Comparison of ENCODE assay signal across 26 cellular contexts in the genomic region with DNA sequence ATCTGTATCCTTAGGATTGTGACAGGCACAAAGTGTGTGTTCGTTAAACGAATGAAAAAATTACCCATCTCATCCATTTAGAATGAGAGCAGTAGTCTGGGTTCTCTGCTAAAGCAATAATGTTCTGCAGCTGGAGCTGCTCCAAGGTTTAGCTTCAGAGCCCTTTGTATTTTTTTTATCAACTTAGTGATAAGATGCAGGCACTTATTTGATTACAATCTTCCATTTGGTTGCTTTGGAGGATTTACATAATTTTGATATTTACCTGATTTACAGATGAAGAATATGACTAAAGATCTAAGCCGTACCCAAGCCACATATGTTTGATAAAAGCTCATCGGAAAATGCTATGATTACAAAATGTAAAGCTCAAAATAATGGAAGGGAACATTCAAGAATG.
"Had no signal": no experiment of that assay in that cellular context is flagged by ENCODE, and none has a peak within 500 bp of the region (broad histone marks: within the 10 kb centered on the region; RNA-seq: fewer than 3 reads in every experiment).

No MANE protein-coding gene starts in this region.

- ATAC-seq: activated naive CD4-positive, alpha-beta T cell treated with anti-CD3 and anti-CD28 coated beads, Interleukin-2, amount 50 U/mL, for 72 hours; activated T-cell treated with anti-CD3 and anti-CD28 coated beads, Interleukin-2, amount 50 U/mL, for 72 hours had no signal

- H3K27ac ChIP-seq: ascending aorta, breast epithelium, cardiac muscle cell, colonic mucosa, epithelial cell of prostate had no signal

- H3K36me3 ChIP-seq: ascending aorta, breast epithelium, cardiac muscle cell, colonic mucosa had no signal

- H3K9me3 Mint-ChIP-seq: brain had no signal

- H3K9me3 ChIP-seq: ascending aorta, breast epithelium, colonic mucosa had no signal

- H3K27me3 Mint-ChIP-seq: activated CD4-positive, alpha-beta memory T cell treated with anti-CD3 and anti-CD28 coated beads, Interleukin-2, amount 10 ng/mL, durations not matched to agents 7 days and 5 days; activated CD4-positive, alpha-beta T cell treated with anti-CD3 and anti-CD28 coated beads, Interleukin-2, amount 10 ng/mL, durations not matched to agents 7 days and 5 days; activated naive CD4-positive, alpha-beta T cell treated with anti-CD3 and anti-CD28 coated beads, Interleukin-2, amount 10 ng/mL, durations not matched to agents 7 days and 5 days; activated naive CD8-positive, alpha-beta T cell treated with anti-CD3 and anti-CD28 coated beads, Interleukin-2, amount 10 ng/mL, durations not matched to agents 7 days and 5 days; activated T-cell treated with anti-CD3 and anti-CD28 coated beads, Interleukin-2, amount 50 U/mL, for 24 hours had no signal

- H3K4me3 ChIP-seq: ascending aorta, breast epithelium, cardiac muscle cell, colonic mucosa had no signal

- H3K4me1 Mint-ChIP-seq: activated CD4-positive, alpha-beta memory T cell treated with anti-CD3 and anti-CD28 coated beads, Interleukin-2, amount 10 ng/mL, durations not matched to agents 7 days and 5 days; activated CD4-positive, alpha-beta T cell treated with anti-CD3 and anti-CD28 coated beads, Interleukin-2, amount 10 ng/mL, durations not matched to agents 7 days and 5 days; activated naive CD4-positive, alpha-beta T cell treated with anti-CD3 and anti-CD28 coated beads, Interleukin-2, amount 10 ng/mL, durations not matched to agents 7 days and 5 days; activated naive CD8-positive, alpha-beta T cell treated with anti-CD3 and anti-CD28 coated beads, Interleukin-2, amount 10 ng/mL, durations not matched to agents 7 days and 5 days; brain had no signal

- H3K27me3 ChIP-seq: ascending aorta, breast epithelium, cardiac muscle cell, colonic mucosa had no signal

- DNase-seq: activated CD4-positive, alpha-beta memory T cell treated with anti-CD3 and anti-CD28 coated beads, Interleukin-2, amount 10 ng/mL, durations not matched to agents 7 days and 5 days; activated CD4-positive, alpha-beta T cell treated with anti-CD3 and anti-CD28 coated beads for 1 hour; activated CD4-positive, alpha-beta T cell treated with anti-CD3 and anti-CD28 coated beads for 4 hours; activated CD4-positive, alpha-beta T cell treated with anti-CD3 and anti-CD28 coated beads, Interleukin-2, amount 10 ng/mL, durations not matched to agents 7 days and 5 days; activated CD4-positive, alpha-beta T cell treated with anti-CD3 and anti-CD28 coated beads, Interleukin-2, amount 50 U/mL, for 4 hours; activated CD8-positive, alpha-beta memory T cell treated with anti-CD3 and anti-CD28 coated beads, Interleukin-2, amount 50 U/mL, for 48 hours; activated gamma-delta T cell; activated naive CD4-positive, alpha-beta T cell; activated naive CD4-positive, alpha-beta T cell treated with anti-CD3 and anti-CD28 coated beads, Interleukin-2, amount 10 ng/mL, durations not matched to agents 7 days and 5 days; activated naive CD8-positive, alpha-beta T cell treated with anti-CD3 and anti-CD28 coated beads, Interleukin-2, amount 10 ng/mL, durations not matched to agents 7 days and 5 days; activated T-cell treated with anti-CD3 and anti-CD28 coated beads for 4 hours; activated T-cell treated with anti-CD3 and anti-CD28 coated beads, Interleukin-2, amount 50 U/mL, for 24 hours; activated T-cell treated with anti-CD3 and anti-CD28 coated beads, Interleukin-2, amount 50 U/mL, for 72 hours; central memory CD4-positive, alpha-beta T cell; cerebellar nuclear complex; colonic mucosa; effector CD8-positive, alpha-beta T cell; foreskin fibroblast; head of caudate nucleus; T-helper 2 cell had no signal

- H3K4me1 ChIP-seq: ascending aorta, breast epithelium, colonic mucosa had no signal

- H3K27ac Mint-ChIP-seq: activated CD4-positive, alpha-beta memory T cell treated with anti-CD3 and anti-CD28 coated beads, Interleukin-2, amount 10 ng/mL, durations not matched to agents 7 days and 5 days; activated CD4-positive, alpha-beta T cell treated with anti-CD3 and anti-CD28 coated beads, Interleukin-2, amount 10 ng/mL, durations not matched to agents 7 days and 5 days; activated naive CD4-positive, alpha-beta T cell treated with anti-CD3 and anti-CD28 coated beads, Interleukin-2, amount 10 ng/mL, durations not matched to agents 7 days and 5 days; activated naive CD4-positive, alpha-beta T cell treated with anti-CD3 and anti-CD28 coated beads, Interleukin-2, amount 50 U/mL, for 72 hours; activated naive CD8-positive, alpha-beta T cell treated with anti-CD3 and anti-CD28 coated beads, Interleukin-2, amount 10 ng/mL, durations not matched to agents 7 days and 5 days; activated T-cell treated with anti-CD3 and anti-CD28 coated beads, Interleukin-2, amount 50 U/mL, for 24 hours; activated T-cell treated with anti-CD3 and anti-CD28 coated beads, Interleukin-2, amount 50 U/mL, for 72 hours; brain had no signal

- H3K36me3 Mint-ChIP-seq: activated naive CD4-positive, alpha-beta T cell treated with anti-CD3 and anti-CD28 coated beads, Interleukin-2, amount 10 ng/mL, durations not matched to agents 7 days and 5 days; activated naive CD8-positive, alpha-beta T cell treated with anti-CD3 and anti-CD28 coated beads, Interleukin-2, amount 10 ng/mL, durations not matched to agents 7 days and 5 days; brain had no signal

- H3K4me3 Mint-ChIP-seq: activated CD4-positive, alpha-beta memory T cell treated with anti-CD3 and anti-CD28 coated beads, Interleukin-2, amount 10 ng/mL, durations not matched to agents 7 days and 5 days; activated CD4-positive, alpha-beta T cell treated with anti-CD3 and anti-CD28 coated beads, Interleukin-2, amount 10 ng/mL, durations not matched to agents 7 days and 5 days; activated naive CD4-positive, alpha-beta T cell treated with anti-CD3 and anti-CD28 coated beads, Interleukin-2, amount 10 ng/mL, durations not matched to agents 7 days and 5 days; activated naive CD8-positive, alpha-beta T cell treated with anti-CD3 and anti-CD28 coated beads, Interleukin-2, amount 10 ng/mL, durations not matched to agents 7 days and 5 days; activated T-cell treated with anti-CD3 and anti-CD28 coated beads, Interleukin-2, amount 50 U/mL, for 24 hours; activated T-cell treated with anti-CD3 and anti-CD28 coated beads, Interleukin-2, amount 50 U/mL, for 72 hours; brain had no signal
